8 cellular contexts compared by ENCODE assay signal in the genomic region with DNA sequence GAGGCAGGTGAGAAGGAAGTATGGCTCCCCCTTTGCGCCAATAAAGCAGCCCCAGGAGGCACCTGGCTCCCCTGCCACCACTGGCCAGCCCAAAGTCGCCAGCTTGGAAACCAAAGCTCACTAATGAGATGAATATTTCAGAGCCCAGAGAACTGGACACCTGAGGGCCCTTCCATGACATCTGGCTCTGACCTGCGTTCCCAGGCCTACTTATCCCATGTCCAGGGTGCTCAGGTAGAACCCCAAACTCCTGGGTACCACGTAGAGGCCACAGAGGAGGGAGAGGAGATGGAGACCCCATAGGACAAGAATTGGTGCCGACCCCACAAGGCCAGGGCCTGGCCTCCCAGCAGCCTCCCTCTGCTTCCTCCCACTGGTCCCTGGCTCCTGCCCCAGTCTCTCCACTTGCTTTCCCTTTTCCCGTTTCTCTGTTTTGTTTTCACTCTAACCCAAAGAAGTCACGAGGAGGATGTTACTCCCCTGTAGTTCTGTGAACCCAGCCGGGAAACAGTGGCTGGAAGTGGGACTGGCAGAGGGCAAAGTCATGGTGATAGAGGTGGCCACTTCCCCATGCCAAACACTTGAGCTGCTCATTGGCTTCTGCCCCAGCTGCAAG. TPM values are rescaled to one million over a fixed set of nuclear protein-coding genes. Genes with fewer than 3 reads are reported as not detected.
DNase-seq lines count a peak whose midpoint lies in the region; ATAC-seq and TF ChIP-seq lines count a peak whose summit lies in the region.

No MANE protein-coding gene starts in this region.

- no peak for ATAC-seq in T-cell (replicated peaks in 1 of 4)
- ATAC-seq in HG02763 (IDR thresholded peaks at IDR 0.05; ENCODE audit: unreplicated experiment) = no peak

- no peaks in the 10 kb centered on the region for H3K9me3 Mint-ChIP-seq in T-cell
- H3K9me3 Mint-ChIP-seq in osteocyte (ENCODE audit: unreplicated experiment) = no peaks in the 10 kb centered on the region

- H3K4me3 ChIP-seq in GM08714 (ENCODE audit: low read length) (peak overlapping the region; percentile 70; the same call in 1 of the 2 replicates), fibroblast of mammary gland (ENCODE audit: control insufficient read depth, low read depth, low read length) (peak overlapping the region; percentile 82)

- no peaks in the 10 kb centered on the region for H3K27me3 Mint-ChIP-seq in T-cell
- H3K27me3 Mint-ChIP-seq in osteocyte (ENCODE audit: unreplicated experiment) = no peaks in the 10 kb centered on the region

- TF ChIP-seq CTCF in fibroblast of mammary gland (conservative IDR thresholded peaks at IDR 0.05; ENCODE audit: control insufficient read depth, insufficient read depth, low read depth, low read length) (no peak), osteocyte (IDR thresholded peaks at IDR 0.05) (no peak)

- CTCF ChIA-PET in T-cell (lab: Charles Lee) = interaction anchor here (0.5 to 2.9 kb wide), 16 partner anchors 9 to 267 kb away, joined by 3 to 21 read pairs (median 6); partner anchors contain the start of genes AAMP (in 1 of the 2), CATIP (in 1 of the 2) and PNKD (in 1 of the 2)

- H3K36me3 Mint-ChIP-seq in T-cell = peaks cover 1% of the 10 kb centered on the region
- no peaks in the 10 kb centered on the region for H3K36me3 Mint-ChIP-seq in osteocyte (ENCODE audit: unreplicated experiment)

- no peak for DNase-seq in T-cell
- peak; percentile 43 for DNase-seq in fibroblast of mammary gland (ENCODE audit: low read depth)
- no peak for DNase-seq in osteocyte (ENCODE audit: extremely low spot score, unreplicated experiment)
- no peak for DNase-seq in activated CD4-positive, CD25-positive, alpha-beta regulatory T cell (lab: John Stamatoyannopoulos, UW)
- no peak for DNase-seq in DMS 273 (lab: John Stamatoyannopoulos, UW; ENCODE audit: unreplicated experiment)
- no peak for DNase-seq in SKM-1 treated with dmso at 0.1 percent for 144 hours (lab: John Stamatoyannopoulos, UW; ENCODE audit: unreplicated experiment)

- peaks cover 63 to 68% (median 66%) of the 10 kb centered on the region in 3 donors for H3K4me1 Mint-ChIP-seq in T-cell
- peaks cover 48% of the 10 kb centered on the region for H3K4me1 Mint-ChIP-seq in osteocyte (ENCODE audit: unreplicated experiment)

- peak overlapping the region; percentile 97 to 100 for H3K27ac Mint-ChIP-seq in T-cell
- peak overlapping the region; percentile 88 for H3K27ac Mint-ChIP-seq in osteocyte (ENCODE audit: unreplicated experiment)

- peak overlapping the region; percentile 83 to 91 (median 91) for H3K4me3 Mint-ChIP-seq in T-cell
- peak overlapping the region; percentile 80 for H3K4me3 Mint-ChIP-seq in osteocyte (ENCODE audit: unreplicated experiment)

- POLR2A ChIA-PET in T-cell (lab: Charles Lee) = interaction anchor here (0.9 to 1.2 kb wide), 2 partner anchors 21 to 76 kb away, joined by 3 to 4 read pairs; partner anchors contain the start of genes AAMP (in 1 of the 2) and PNKD (in 1 of the 2)

RNA-seq across cellular contexts. Expression of gene TMBIM1, which starts 0.9 kb away (rescaled TPM):
- total RNA-seq in T-cell (100 to 1,000 TPM in 3 of 5 donors, 10 to 100 TPM in 2; 78.8 to 166 (median 144) TPM), osteocyte (86.4 and 97.4 TPM in 2 replicates)

RNA-seq across cellular contexts. Expression of gene PNKD, which starts 21.1 kb away (rescaled TPM):
- 10 to 100 TPM; 17.4 to 33.1 (median 30.6) TPM for total RNA-seq in T-cell
- total RNA-seq in osteocyte = 43.0 and 45.0 TPM in 2 replicates

RNA-seq across cellular contexts. Expression of gene AAMP, which starts 21.5 kb away (rescaled TPM):
- total RNA-seq in T-cell (10 to 100 TPM; 46.2 to 71.3 (median 67.4) TPM), osteocyte (62.9 and 66.3 TPM in 2 replicates)

RNA-seq across cellular contexts. Expression of gene GPBAR1, which starts 30.6 kb away (rescaled TPM):
- total RNA-seq in T-cell (1 to 10 TPM in 4 of 5 donors, under 1 TPM in 1; 0.89 to 2.7 (median 1.2) TPM), osteocyte (not detected in 2 replicates)
